Comparison of ENCODE assay signal across 9 cellular contexts in genomic region chr3:64575211-64575844, GRCh38.
DNase-seq lines count a peak whose midpoint lies in the region; ATAC-seq and TF ChIP-seq lines count a peak whose summit lies in the region.
"Had no signal": no experiment of that assay in that cellular context is flagged by ENCODE, and none has a peak within 500 bp of the region (broad histone marks: within the 10 kb centered on the region; RNA-seq: fewer than 3 reads in every experiment).

No MANE protein-coding gene starts in this region.

- POLR2A ChIA-PET in naive thymus-derived CD8-positive, alpha-beta T cell (lab: Charles Lee), result interaction anchor here (0.6 kb wide), 1 partner anchor 1343 kb away, joined by 4 read pairs; no protein-coding TSS in a partner anchor

- H3K27ac Mint-ChIP-seq in naive thymus-derived CD8-positive, alpha-beta T cell, result no peak overlapping the region
- H3K27ac Mint-ChIP-seq in activated T-helper 1 cell treated with anti-CD3 and anti-CD28 coated beads, Interleukin-12 subunit alpha, Interleukin-12 subunit beta, Interleukin-2, Interleukin-4 antibody, amounts not matched to agents 30 ng/mL and 10 ng/mL and 1 ng/mL, durations not matched to agents 14 hours and 24 hours and 36 hours, result no peak overlapping the region

- H3K27me3 ChIP-seq in GM06990 (replicated peaks; ENCODE audit: control insufficient read depth, insufficient read depth, low read length), result 0 out of 2 replicates have a peak, but pooled peaks cover 1% of the 10 kb centered on the region
- H3K27me3 ChIP-seq in colonic mucosa, result no peaks in the 10 kb centered on the region
- H3K27me3 ChIP-seq in psoas muscle (ENCODE audit: insufficient read depth in 3 of 3, low read length in 2 of 3), result no peaks in the 10 kb centered on the region

- no peak overlapping the region for H3K4me3 Mint-ChIP-seq in naive thymus-derived CD8-positive, alpha-beta T cell
- H3K4me3 Mint-ChIP-seq in activated T-helper 1 cell treated with anti-CD3 and anti-CD28 coated beads, Interleukin-12 subunit alpha, Interleukin-12 subunit beta, Interleukin-2, Interleukin-4 antibody, amounts not matched to agents 30 ng/mL and 10 ng/mL and 1 ng/mL, durations not matched to agents 14 hours and 24 hours and 36 hours, result no peak overlapping the region

- H3K27me3 Mint-ChIP-seq in naive thymus-derived CD8-positive, alpha-beta T cell, result peaks cover 0 to 10% (median 2%) of the 10 kb centered on the region in 5 donors
- no peaks in the 10 kb centered on the region for H3K27me3 Mint-ChIP-seq in activated T-helper 1 cell treated with anti-CD3 and anti-CD28 coated beads, Interleukin-12 subunit alpha, Interleukin-12 subunit beta, Interleukin-2, Interleukin-4 antibody, amounts not matched to agents 30 ng/mL and 10 ng/mL and 1 ng/mL, durations not matched to agents 14 hours and 24 hours and 36 hours (ENCODE audit: insufficient read depth)

- H3K9me3 Mint-ChIP-seq in naive thymus-derived CD8-positive, alpha-beta T cell, result peaks cover 0 to 5% (median 0%) of the 10 kb centered on the region in 9 donors
- no peaks in the 10 kb centered on the region for H3K9me3 Mint-ChIP-seq in activated T-helper 1 cell treated with anti-CD3 and anti-CD28 coated beads, Interleukin-12 subunit alpha, Interleukin-12 subunit beta, Interleukin-2, Interleukin-4 antibody, amounts not matched to agents 30 ng/mL and 10 ng/mL and 1 ng/mL, durations not matched to agents 14 hours and 24 hours and 36 hours

- DNase-seq in GM06990 (ENCODE audit: extremely low read depth, insufficient read length), result no peak
- peak; percentile 5 for DNase-seq in HuH-7 (ENCODE audit: low spot score)
- no peak for DNase-seq in colonic mucosa
- no peak for DNase-seq in psoas muscle
- DNase-seq in occipital lobe (lab: John Stamatoyannopoulos, UW), result no peak
- DNase-seq in naive thymus-derived CD8-positive, alpha-beta T cell, result no peak
- DNase-seq in activated T-helper 1 cell treated with anti-CD3 and anti-CD28 coated beads, Interleukin-12 subunit alpha, Interleukin-12 subunit beta, Interleukin-2, Interleukin-4 antibody, amounts not matched to agents 30 ng/mL and 10 ng/mL and 1 ng/mL, durations not matched to agents 14 hours and 24 hours and 36 hours (ENCODE audit: low spot score), result no peak

- H3K4me1 Mint-ChIP-seq in naive thymus-derived CD8-positive, alpha-beta T cell, result no peaks in the 10 kb centered on the region
- H3K4me1 Mint-ChIP-seq in activated T-helper 1 cell treated with anti-CD3 and anti-CD28 coated beads, Interleukin-12 subunit alpha, Interleukin-12 subunit beta, Interleukin-2, Interleukin-4 antibody, amounts not matched to agents 30 ng/mL and 10 ng/mL and 1 ng/mL, durations not matched to agents 14 hours and 24 hours and 36 hours (ENCODE audit: low read depth), result no peaks in the 10 kb centered on the region

- H3K27ac ChIP-seq in colonic mucosa, result no peak overlapping the region
- no peak overlapping the region for H3K27ac ChIP-seq in psoas muscle
- H3K27ac ChIP-seq: skin epidermis had no signal

- no peaks in the 10 kb centered on the region for H3K4me1 ChIP-seq in colonic mucosa
- no peaks in the 10 kb centered on the region for H3K4me1 ChIP-seq in psoas muscle

- intact Hi-C loops in colonic mucosa (cut with DNase I) (no loop called here), psoas muscle (cut with DNase I) (no loop called here)
- intact Hi-C loops in activated T-helper 1 cell treated with anti-CD3 and anti-CD28 coated beads, Interleukin-12 subunit alpha, Interleukin-12 subunit beta, Interleukin-2, Interleukin-4 antibody, amounts not matched to agents 30 ng/mL and 10 ng/mL and 1 ng/mL, durations not matched to agents 14 hours and 24 hours and 36 hours (cut with micrococcal nuclease), result no loop called here

- H3K4me3 ChIP-seq in GM06990 (replicated peaks; ENCODE audit: low read depth, low read length) (no peak overlapping the region), colonic mucosa (no peak overlapping the region), psoas muscle (no peak overlapping the region)
- H3K4me3 ChIP-seq: skin epidermis had no signal

- no peaks in the 10 kb centered on the region for H3K9me3 ChIP-seq in colonic mucosa
- H3K9me3 ChIP-seq in psoas muscle, result no peaks in the 10 kb centered on the region

- ATAC-seq in GM21447 (IDR thresholded peaks at IDR 0.05; ENCODE audit: unreplicated experiment) (peak; percentile 76), psoas muscle (peak in 2 of 4 donors; percentile 61 to 67)
- no peak for ATAC-seq in naive thymus-derived CD8-positive, alpha-beta T cell

- no peaks in the 10 kb centered on the region for H3K36me3 Mint-ChIP-seq in naive thymus-derived CD8-positive, alpha-beta T cell
- no peaks in the 10 kb centered on the region for H3K36me3 Mint-ChIP-seq in activated T-helper 1 cell treated with anti-CD3 and anti-CD28 coated beads, Interleukin-12 subunit alpha, Interleukin-12 subunit beta, Interleukin-2, Interleukin-4 antibody, amounts not matched to agents 30 ng/mL and 10 ng/mL and 1 ng/mL, durations not matched to agents 14 hours and 24 hours and 36 hours (ENCODE audit: low read depth)

- peak; percentile 68 for TF ChIP-seq CTCF in GM06990 (IDR thresholded peaks at IDR 0.05; ENCODE audit: insufficient read depth, low read length, poor library complexity, severe bottlenecking)
- TF ChIP-seq CTCF in colonic mucosa (IDR thresholded peaks at IDR 0.05), result peak; percentile 58
- peak; percentile 44 for TF ChIP-seq CTCF in psoas muscle (IDR thresholded peaks at IDR 0.05)

- H3K36me3 ChIP-seq in GM06990 (ENCODE audit: control insufficient read depth, insufficient read depth, low read length) (no peaks in the 10 kb centered on the region), colonic mucosa (no peaks in the 10 kb centered on the region), psoas muscle (ENCODE audit: insufficient read depth in 1 of 2, low read depth in 1 of 2) (peaks cover 4 to 6% of the 10 kb centered on the region in 2 donors)

- H3K9ac ChIP-seq in colonic mucosa (ENCODE audit: low read depth in 2 of 2, low read length in 2 of 2), result no peak overlapping the region

- 96 to 100% (median 98%) methylated on average over 2 of the region's 2 CpGs for WGBS in psoas muscle, 3 donors
